In the genomic region with DNA sequence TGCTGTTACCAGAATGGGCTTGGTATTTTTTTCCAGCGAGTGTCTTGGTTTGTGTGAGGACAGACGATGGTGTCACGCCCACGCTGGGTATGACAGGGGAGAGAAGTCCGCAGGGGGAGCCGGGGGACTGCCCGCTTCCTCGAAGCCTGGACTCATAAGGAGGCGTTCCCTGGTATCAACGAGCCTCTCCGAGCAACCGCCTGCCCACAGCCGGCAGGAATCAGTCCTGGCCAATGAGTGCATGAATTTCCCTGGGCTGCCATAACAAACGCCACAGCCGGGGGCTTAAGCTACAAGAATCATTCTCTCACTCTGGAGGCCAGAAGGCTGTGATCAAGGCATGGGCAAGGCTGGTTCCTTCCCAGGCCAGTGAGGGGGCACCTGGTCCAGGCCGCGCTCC, we compare ENCODE assay signal across 24 cellular contexts. TPM values are rescaled to one million over a fixed set of nuclear protein-coding genes. Genes with fewer than 3 reads are reported as not detected.
A peak's percentile ranks its signal among the peaks of the same experiment; 100 is the strongest.
DNase-seq lines count a peak whose midpoint lies in the region; ATAC-seq and TF ChIP-seq lines count a peak whose summit lies in the region.
"Had no signal": no experiment of that assay in that cellular context is flagged by ENCODE, and none has a peak within 500 bp of the region (broad histone marks: within the 10 kb centered on the region; RNA-seq: fewer than 3 reads in every experiment).

No MANE protein-coding gene starts in this region.

- ATAC-seq in GM23338 (peak; percentile 71), WTC11 (peak; percentile 68), GM21447 (IDR thresholded peaks at IDR 0.05; ENCODE audit: unreplicated experiment) (no peak)
- ATAC-seq: HepG2, Panc1 had no signal

- H3K27ac Mint-ChIP-seq in GM23338 (peak overlapping the region; percentile 90), WTC11 (peak overlapping the region; percentile 85; the same call in 1 of the 2 replicates)
- H3K27ac Mint-ChIP-seq: CD8-positive, alpha-beta memory T cell had no signal

- POLR2A ChIA-PET in WTC11 (lab: Charles Lee), result interaction anchor here (0.7 kb wide), 1 partner anchor 115 kb away, joined by 3 read pairs; no protein-coding TSS in a partner anchor

- H3K27ac ChIP-seq in GM23338 (ENCODE audit: low read depth) (peak overlapping the region; percentile 67; the same call in 1 of the 2 replicates), osteoblast (ENCODE audit: low read depth, low read length) (no peak overlapping the region)
- H3K27ac ChIP-seq: C4-2B, GM23248 had no signal

- H4K20me1 ChIP-seq in GM23338 (replicated peaks; ENCODE audit: insufficient read depth) (no peaks in the 10 kb centered on the region), osteoblast (ENCODE audit: insufficient read depth, low read length) (no peaks in the 10 kb centered on the region)

- no peak for TF ChIP-seq CTCF in GM23338 (conservative IDR thresholded peaks at IDR 0.05; ENCODE audit: low read depth in 2 of 2)
- TF ChIP-seq CTCF in WTC11 (IDR thresholded peaks at IDR 0.05), result no peak
- TF ChIP-seq CTCF in osteoblast (IDR thresholded peaks at IDR 0.05; ENCODE audit: extremely low read depth, low read depth, low read length), result no peak

- H3K36me3 ChIP-seq in GM23338 (ENCODE audit: insufficient read depth) (no peaks in the 10 kb centered on the region), osteoblast (ENCODE audit: insufficient read depth, low read length) (no peaks in the 10 kb centered on the region)

- H3K79me2 ChIP-seq in GM23338 (replicated peaks; ENCODE audit: insufficient read depth), result no peaks in the 10 kb centered on the region
- H3K79me2 ChIP-seq in osteoblast (ENCODE audit: insufficient read depth, low read length), result no peaks in the 10 kb centered on the region

- H3K4me2 ChIP-seq in GM23338, result peak overlapping the region; percentile 56
- no peak overlapping the region for H3K4me2 ChIP-seq in osteoblast (ENCODE audit: insufficient read depth, low read length)
- H3K4me2 ChIP-seq: SK-N-SH had no signal

- H3K4me3 Mint-ChIP-seq in GM23338 (peak overlapping the region; percentile 57), WTC11 (peak overlapping the region; percentile 31; the same call in 1 of the 2 replicates)
- H3K4me3 Mint-ChIP-seq: CD8-positive, alpha-beta memory T cell had no signal

- DNase-seq in GM23338 (ENCODE audit: low spot score) (peak; percentile 84), WTC11 (ENCODE audit: low spot score) (peak; percentile 64), iPS-NIHi11 (ENCODE audit: low spot score) (peak; percentile 59), osteoblast (ENCODE audit: insufficient read length, low spot score, missing footprints) (peak; percentile 41), cerebellum (ENCODE audit: low spot score) (no peak)
- DNase-seq in effector CD4-positive, alpha-beta T cell, result no peak
- DNase-seq: Calu3; CD8-positive, alpha-beta memory T cell; DMS153; GDM1; GM23248; KG1; NCI-H1092 treated with DMSO at 0.1 percent for 48 hours; NCI-H1436 treated with DMSO at 0.1 percent for 48 hours; NCI-H1930; NCI-H226; NCI-H524; NCI-H82; SIG-M5; SK-N-SH had no signal

- H3K36me3 Mint-ChIP-seq in GM23338 (ENCODE audit: low read depth) (no peaks in the 10 kb centered on the region; the same call in 2 of the 3 replicates), WTC11 (no peaks in the 10 kb centered on the region)
- H3K36me3 Mint-ChIP-seq: CD8-positive, alpha-beta memory T cell had no signal

- CTCF ChIA-PET in WTC11 (lab: Charles Lee), result interaction anchor here (0.8 to 3.2 kb wide), 6 partner anchors 12 to 115 kb away, joined by 3 to 33 read pairs (median 4); no protein-coding TSS in a partner anchor

- H3K27me3 Mint-ChIP-seq in GM23338 (ENCODE audit: insufficient read depth, low read depth, poor library complexity) (peaks cover 4% of the 10 kb centered on the region), WTC11 (ENCODE audit: low read depth) (no peaks in the 10 kb centered on the region; the same call in 1 of the 2 replicates)

- H3K4me3 ChIP-seq in GM23338 (peak overlapping the region; percentile 40), osteoblast (ENCODE audit: insufficient read depth, low read length) (no peak overlapping the region)
- H3K4me3 ChIP-seq: GM23248 had no signal

- H3K27me3 ChIP-seq in GM23338 (ENCODE audit: insufficient read depth) (no peaks in the 10 kb centered on the region), osteoblast (ENCODE audit: insufficient read depth, low read length) (no peaks in the 10 kb centered on the region)

- H3F3A ChIP-seq in GM23338 (replicated peaks; ENCODE audit: low read depth), result peaks cover 16% of the 10 kb centered on the region

- H3K9me3 ChIP-seq in osteoblast (ENCODE audit: low read depth, low read length), result no peaks in the 10 kb centered on the region
- H3K9me3 ChIP-seq: SK-N-SH had no signal

- no peaks in the 10 kb centered on the region for H3K9me2 ChIP-seq in GM23338 (ENCODE audit: insufficient read depth)
- H3K9me2 ChIP-seq: SK-N-SH had no signal

- H2AFZ ChIP-seq in GM23338, result peak overlapping the region; percentile 96; the same call in 1 of the 2 replicates
- no peak overlapping the region for H2AFZ ChIP-seq in osteoblast (ENCODE audit: low read length)
- H2AFZ ChIP-seq: GM23248 had no signal

- H3K4me1 Mint-ChIP-seq in GM23338, result peaks cover 29% of the 10 kb centered on the region
- H3K4me1 Mint-ChIP-seq in WTC11, result peaks cover 29% of the 10 kb centered on the region
- H3K4me1 Mint-ChIP-seq: CD8-positive, alpha-beta memory T cell had no signal

- peaks cover 21% of the 10 kb centered on the region for H3K4me1 ChIP-seq in GM23338 (ENCODE audit: insufficient read depth)
- peaks cover 7% of the 10 kb centered on the region for H3K4me1 ChIP-seq in osteoblast (ENCODE audit: insufficient read depth, low read length)

- H3K9me3 Mint-ChIP-seq in GM23338, result no peaks in the 10 kb centered on the region
- peaks cover 6% of the 10 kb centered on the region for H3K9me3 Mint-ChIP-seq in WTC11
- H3K9me3 Mint-ChIP-seq: CD8-positive, alpha-beta memory T cell had no signal

TF ChIP-seq in GM23338, 12 proteins besides CTCF, POLR2A, EP300 and RAD21 (continues in another document):
- TF ChIP-seq, protein P1, sequence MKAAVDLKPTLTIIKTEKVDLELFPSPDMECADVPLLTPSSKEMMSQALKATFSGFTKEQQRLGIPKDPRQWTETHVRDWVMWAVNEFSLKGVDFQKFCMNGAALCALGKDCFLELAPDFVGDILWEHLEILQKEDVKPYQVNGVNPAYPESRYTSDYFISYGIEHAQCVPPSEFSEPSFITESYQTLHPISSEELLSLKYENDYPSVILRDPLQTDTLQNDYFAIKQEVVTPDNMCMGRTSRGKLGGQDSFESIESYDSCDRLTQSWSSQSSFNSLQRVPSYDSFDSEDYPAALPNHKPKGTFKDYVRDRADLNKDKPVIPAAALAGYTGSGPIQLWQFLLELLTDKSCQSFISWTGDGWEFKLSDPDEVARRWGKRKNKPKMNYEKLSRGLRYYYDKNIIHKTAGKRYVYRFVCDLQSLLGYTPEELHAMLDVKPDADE (IDR thresholded peaks at IDR 0.05), result no peak
- TF ChIP-seq CREB1 (CRISPR knock-in tag; IDR thresholded peaks at IDR 0.05; ENCODE audit: low read depth) (no peak), STAT1 (IDR thresholded peaks at IDR 0.05; ENCODE audit: unreplicated experiment) (no peak)

TF ChIP-seq in WTC11, 78 proteins besides CTCF, POLR2A, EP300 and RAD21 (continues in another document):
- TF ChIP-seq JUN (CRISPR knock-in tag; IDR thresholded peaks at IDR 0.05) (no peak), GRHL2 (CRISPR knock-in tag; IDR thresholded peaks at IDR 0.05; ENCODE audit: insufficient replicate concordance, severe bottlenecking) (no peak), ZNF317 (CRISPR knock-in tag; IDR thresholded peaks at IDR 0.05; ENCODE audit: borderline replicate concordance, low read depth) (no peak), KAT7 (CRISPR knock-in tag; IDR thresholded peaks at IDR 0.05; ENCODE audit: borderline replicate concordance) (no peak), CBFB (CRISPR knock-in tag; IDR thresholded peaks at IDR 0.05; ENCODE audit: low read depth) (no peak)
- TF ChIP-seq, protein P2, sequence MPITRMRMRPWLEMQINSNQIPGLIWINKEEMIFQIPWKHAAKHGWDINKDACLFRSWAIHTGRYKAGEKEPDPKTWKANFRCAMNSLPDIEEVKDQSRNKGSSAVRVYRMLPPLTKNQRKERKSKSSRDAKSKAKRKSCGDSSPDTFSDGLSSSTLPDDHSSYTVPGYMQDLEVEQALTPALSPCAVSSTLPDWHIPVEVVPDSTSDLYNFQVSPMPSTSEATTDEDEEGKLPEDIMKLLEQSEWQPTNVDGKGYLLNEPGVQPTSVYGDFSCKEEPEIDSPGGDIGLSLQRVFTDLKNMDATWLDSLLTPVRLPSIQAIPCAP (CRISPR knock-in tag; IDR thresholded peaks at IDR 0.05), result no peak
- TF ChIP-seq, protein P3, sequence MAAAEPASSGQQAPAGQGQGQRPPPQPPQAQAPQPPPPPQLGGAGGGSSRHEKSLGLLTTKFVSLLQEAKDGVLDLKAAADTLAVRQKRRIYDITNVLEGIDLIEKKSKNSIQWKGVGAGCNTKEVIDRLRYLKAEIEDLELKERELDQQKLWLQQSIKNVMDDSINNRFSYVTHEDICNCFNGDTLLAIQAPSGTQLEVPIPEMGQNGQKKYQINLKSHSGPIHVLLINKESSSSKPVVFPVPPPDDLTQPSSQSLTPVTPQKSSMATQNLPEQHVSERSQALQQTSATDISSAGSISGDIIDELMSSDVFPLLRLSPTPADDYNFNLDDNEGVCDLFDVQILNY (CRISPR knock-in tag; IDR thresholded peaks at IDR 0.05), result no peak
- TF ChIP-seq, protein P4, sequence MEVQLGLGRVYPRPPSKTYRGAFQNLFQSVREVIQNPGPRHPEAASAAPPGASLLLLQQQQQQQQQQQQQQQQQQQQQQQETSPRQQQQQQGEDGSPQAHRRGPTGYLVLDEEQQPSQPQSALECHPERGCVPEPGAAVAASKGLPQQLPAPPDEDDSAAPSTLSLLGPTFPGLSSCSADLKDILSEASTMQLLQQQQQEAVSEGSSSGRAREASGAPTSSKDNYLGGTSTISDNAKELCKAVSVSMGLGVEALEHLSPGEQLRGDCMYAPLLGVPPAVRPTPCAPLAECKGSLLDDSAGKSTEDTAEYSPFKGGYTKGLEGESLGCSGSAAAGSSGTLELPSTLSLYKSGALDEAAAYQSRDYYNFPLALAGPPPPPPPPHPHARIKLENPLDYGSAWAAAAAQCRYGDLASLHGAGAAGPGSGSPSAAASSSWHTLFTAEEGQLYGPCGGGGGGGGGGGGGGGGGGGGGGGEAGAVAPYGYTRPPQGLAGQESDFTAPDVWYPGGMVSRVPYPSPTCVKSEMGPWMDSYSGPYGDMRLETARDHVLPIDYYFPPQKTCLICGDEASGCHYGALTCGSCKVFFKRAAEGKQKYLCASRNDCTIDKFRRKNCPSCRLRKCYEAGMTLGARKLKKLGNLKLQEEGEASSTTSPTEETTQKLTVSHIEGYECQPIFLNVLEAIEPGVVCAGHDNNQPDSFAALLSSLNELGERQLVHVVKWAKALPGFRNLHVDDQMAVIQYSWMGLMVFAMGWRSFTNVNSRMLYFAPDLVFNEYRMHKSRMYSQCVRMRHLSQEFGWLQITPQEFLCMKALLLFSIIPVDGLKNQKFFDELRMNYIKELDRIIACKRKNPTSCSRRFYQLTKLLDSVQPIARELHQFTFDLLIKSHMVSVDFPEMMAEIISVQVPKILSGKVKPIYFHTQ (CRISPR knock-in tag; IDR thresholded peaks at IDR 0.05), result no peak

RNA-seq across cellular contexts. Expression of a gene that starts 26.1 kb away (rescaled TPM):
- total RNA-seq in GM23338 (2014; rRNA removed; shearing (Covaris generic)), result 35.2 and 38.3 TPM in 2 replicates
- polyA plus RNA-seq in GM23338 (2016; fragmentation: Nextera tagmentation; extraction: Ambion mirVana), result 8.4 and 8.8 TPM in 2 replicates
- total RNA-seq in WTC11 (2021) (37.9 to 41.2 TPM (median 39.0 TPM) in 3 replicates), osteoblast (under 0.01 TPM in 1 of 2 replicates, not detected in the other), cerebellum (21.4 TPM)
- total RNA-seq: CD8-positive, alpha-beta memory T cell; GM23248; HepG2 had no signal
- polyA plus RNA-seq: CD8-positive, alpha-beta memory T cell; GM23248; HepG2 had no signal

Comparison
In these comparisons a context has a peak if more than half of its experiments do, and no peak if none do; other contexts are left out.
1. DNase-seq: peak in GM23338 (single experiment), WTC11 (single experiment), iPS-NIHi11 (single experiment) and osteoblast (single experiment); none in effector CD4-positive, alpha-beta T cell (single experiment) and cerebellum (single experiment).
2. RNA of a gene that starts 26.1 kb away (total RNA-seq): 37.9 to 41.2 TPM in WTC11, 35.2 to 38.3 TPM in GM23338 and 21.4 TPM in cerebellum (single experiment); under 0.01 TPM in osteoblast; every median in the first group is over 10 times any median in the second.